Comparison of ENCODE assay signal across 11 cellular contexts in genomic region chr2:237874585-237875161, GRCh38. TPM values are rescaled to one million over a fixed set of nuclear protein-coding genes. Genes with fewer than 3 reads are reported as not detected.
DNase-seq lines count a peak whose midpoint lies in the region; ATAC-seq and TF ChIP-seq lines count a peak whose summit lies in the region.
"Had no signal": no experiment of that assay in that cellular context is flagged by ENCODE, and none has a peak within 500 bp of the region (broad histone marks: within the 10 kb centered on the region; RNA-seq: fewer than 3 reads in every experiment).

No MANE protein-coding gene starts in this region.

- H3K27me3 ChIP-seq in mammary epithelial cell (ENCODE audit: insufficient read depth, low read length) (no peaks in the 10 kb centered on the region), aorta (ENCODE audit: control insufficient read depth in 1 of 2, insufficient read depth in 2 of 2, low read length in 1 of 2) (no peaks in the 10 kb centered on the region), SJCRH30 (peaks cover 10% of the 10 kb centered on the region)
- H3K27me3 ChIP-seq: pancreas had no signal

- TF ChIP-seq CTCF in mammary epithelial cell (conservative IDR thresholded peaks at IDR 0.05 in 1 of 2, IDR thresholded peaks at IDR 0.05 in 1 of 2; ENCODE audit: extremely low read depth in 1 of 2, insufficient read depth in 1 of 2, low read depth in 1 of 2, low read length in 2 of 2), result no peak

- ATAC-seq in memory B cell (ENCODE audit: low read depth), result no peak
- no peak for ATAC-seq in aorta (ENCODE audit: low FRiP score)
- ATAC-seq: pancreas, T-cell had no signal

- H3K27ac Mint-ChIP-seq in memory B cell, result peak overlapping the region; percentile 41
- H3K27ac Mint-ChIP-seq: T-cell had no signal

- WGBS in mammary epithelial cell (ENCODE audit: low coverage, missing lambda C conversion rate), result 49% methylated on average over 7 of the region's 7 CpGs
- 43 to 44% methylated on average over 7 of the region's 7 CpGs for WGBS in aorta, 2 donors

- no peaks in the 10 kb centered on the region for H3K9me3 Mint-ChIP-seq in memory B cell
- H3K9me3 Mint-ChIP-seq: central memory CD8-positive, alpha-beta T cell; T-cell had no signal

- dilution Hi-C loops in mammary epithelial cell (cut with HindIII; ENCODE audit: low sequenced_read_pairs), result no loop called here

- peak overlapping the region; percentile 50 for H2AFZ ChIP-seq in mammary epithelial cell (ENCODE audit: low read depth, low read length)

- peaks cover 21% of the 10 kb centered on the region for H3K27me3 Mint-ChIP-seq in memory B cell

- intact Hi-C loops in mammary epithelial cell (cut with micrococcal nuclease), result loop anchor here (2.0 kb wide), 1 partner anchor 22 kb away; no protein-coding TSS in a partner anchor
- intact Hi-C loops in aorta (cut with DNase I), result no loop called here

- no peaks in the 10 kb centered on the region for H4K20me1 ChIP-seq in mammary epithelial cell (ENCODE audit: insufficient read depth, low read length)

- CTCF ChIA-PET in mammary epithelial cell (lab: Charles Lee; ENCODE audit: low non-redundant PET), result no interaction called here

- no peaks in the 10 kb centered on the region for H3K36me3 ChIP-seq in mammary epithelial cell (ENCODE audit: insufficient read depth, low read length)
- no peaks in the 10 kb centered on the region for H3K36me3 ChIP-seq in aorta (ENCODE audit: control insufficient read depth in 1 of 2, insufficient read depth in 2 of 2, low read length in 1 of 2)
- H3K36me3 ChIP-seq in SJCRH30, result no peaks in the 10 kb centered on the region

- H3K4me3 ChIP-seq in mammary epithelial cell (replicated peaks in 1 of 3; ENCODE audit: insufficient read depth in 1 of 3, low read depth in 2 of 3, low read length in 3 of 3), result no peak overlapping the region
- H3K4me3 ChIP-seq in aorta (ENCODE audit: low read length in 2 of 2), result no peak overlapping the region
- no peak overlapping the region for H3K4me3 ChIP-seq in SJCRH30
- H3K4me3 ChIP-seq: pancreas had no signal

- no peak overlapping the region for H3K4me3 Mint-ChIP-seq in memory B cell
- H3K4me3 Mint-ChIP-seq: central memory CD8-positive, alpha-beta T cell had no signal

- no TSS peak for BruUV-seq in mammary epithelial cell (replicated peaks; lab: Mats Ljungman, UMichigan)

- H3K27ac ChIP-seq in mammary epithelial cell (ENCODE audit: insufficient read depth, low read depth, low read length) (no peak overlapping the region), aorta (ENCODE audit: low read depth in 1 of 2, low read length in 2 of 2) (peak overlapping the region; percentile 38 to 85), SJCRH30 (no peak overlapping the region)
- H3K27ac ChIP-seq: pancreas had no signal

- H3K36me3 Mint-ChIP-seq in memory B cell, result no peaks in the 10 kb centered on the region
- H3K36me3 Mint-ChIP-seq: T-cell had no signal

- H3K4me1 ChIP-seq in mammary epithelial cell (ENCODE audit: insufficient read depth, low read length), result peaks cover 38% of the 10 kb centered on the region
- peaks cover 9% of the 10 kb centered on the region in 2 donors for H3K4me1 ChIP-seq in aorta (ENCODE audit: control insufficient read depth in 1 of 2, insufficient read depth in 2 of 2, low read length in 2 of 2)
- 0 out of 2 replicates have a peak, but pooled peaks cover 3% of the 10 kb centered on the region for H3K4me1 ChIP-seq in SJCRH30

- no peaks in the 10 kb centered on the region for H3K4me1 Mint-ChIP-seq in memory B cell
- H3K4me1 Mint-ChIP-seq: central memory CD8-positive, alpha-beta T cell had no signal

- in situ Hi-C loops in mammary epithelial cell (cut with MboI; ENCODE audit: low sequenced_read_pairs in 2 of 2), result loop anchor here in 1 of 2 donors (25.0 kb wide), 1 partner anchor 388 kb away; no protein-coding TSS in a partner anchor

- H3K79me2 ChIP-seq in mammary epithelial cell (ENCODE audit: insufficient read depth, low read length), result no peaks in the 10 kb centered on the region

- no peaks in the 10 kb centered on the region for H3K9me3 ChIP-seq in mammary epithelial cell (replicated peaks; ENCODE audit: insufficient read depth, low read length)
- H3K9me3 ChIP-seq in aorta (ENCODE audit: control insufficient read depth, low read length), result no peaks in the 10 kb centered on the region
- no peaks in the 10 kb centered on the region for H3K9me3 ChIP-seq in SJCRH30 (replicated peaks)
- H3K9me3 ChIP-seq: pancreas had no signal

- no peak overlapping the region for H3K9ac ChIP-seq in mammary epithelial cell (ENCODE audit: insufficient read depth, low read length)

- peak overlapping the region; percentile 29 for H3K4me2 ChIP-seq in mammary epithelial cell (ENCODE audit: insufficient read depth, low read depth, low read length)

- DNase-seq in activated effector memory CD4-positive, alpha-beta T cell treated with anti-CD3 and anti-CD28 coated beads, Interleukin-2, amount 50 U/mL, for 16 hours, result peak; percentile 25
- no peak for DNase-seq in activated effector memory CD4-positive, alpha-beta T cell treated with Interleukin-2 at 50 U/mL for 16 hours
- DNase-seq in mammary epithelial cell, result peak; percentile 76
- DNase-seq in memory B cell (ENCODE audit: low spot score in 2 of 2), result no peak
- peak; percentile 67 to 78 for DNase-seq in aorta
- no peak for DNase-seq in NCI-H748 treated with DMSO at 0.1 percent for 48 hours (lab: John Stamatoyannopoulos, UW)
- no peak for DNase-seq in NCI-H146 (lab: John Stamatoyannopoulos, UW)
- no peak for DNase-seq in SJCRH30
- DNase-seq: T-cell had no signal

RNA-seq across cellular contexts. Expression of gene RAMP1, which starts 15.2 kb away (rescaled TPM):
- total RNA-seq in mammary epithelial cell (1 to 10 TPM in 1 of 2 donors, not detected in 1; 3.7 TPM), aorta (100 to 1,000 TPM; 109 to 230 TPM)
- polyA plus RNA-seq in mammary epithelial cell (2.6 TPM), aorta (100 to 1,000 TPM; 328 to 423 TPM)
- polyA minus RNA-seq in mammary epithelial cell, result not detected
- total RNA-seq in SJCRH30 (2014; rRNA removed; shearing (Covaris generic)), result not detected in 2 replicates

Comparison
In these comparisons a context has a peak if more than half of its experiments do, and no peak if none do; other contexts are left out.
1. DNase-seq: peak in activated effector memory CD4-positive, alpha-beta T cell treated with anti-CD3 and anti-CD28 coated beads, Interleukin-2, amount 50 U/mL, for 16 hours (single experiment), mammary epithelial cell (single experiment) and aorta (2 of 2); none in activated effector memory CD4-positive, alpha-beta T cell treated with Interleukin-2 at 50 U/mL for 16 hours (single experiment), memory B cell (0 of 2), NCI-H748 treated with DMSO at 0.1 percent for 48 hours (single experiment), NCI-H146 (single experiment) and SJCRH30 (0 of 2).
2. H3K27ac ChIP-seq: peak in aorta (2 of 2); none in mammary epithelial cell (single experiment) and SJCRH30 (single experiment).
3. RNA of gene RAMP1, which starts 15.2 kb away (total RNA-seq): 109 to 230 TPM in aorta; 3.7 TPM in mammary epithelial cell and not detected in SJCRH30; every median in the first group is over 10 times any median in the second.